In genomic region chr20:9068896-9069663, GRCh38 we compare ENCODE assay signal across 8 cellular contexts. TPM values are rescaled to one million over a fixed set of nuclear protein-coding genes. Genes with fewer than 3 reads are reported as not detected.
DNase-seq lines count a peak whose midpoint lies in the region; ATAC-seq and TF ChIP-seq lines count a peak whose summit lies in the region.

Gene PLCB4, plus strand, starts transcription at chr20:9069087. Its CDS starts 238,728 bp downstream, at chr20:9307815.

- ATAC-seq in HG02938 (IDR thresholded peaks at IDR 0.05; ENCODE audit: unreplicated experiment): no peak

- no peak for TF ChIP-seq CTCF in ascending aorta (IDR thresholded peaks at IDR 0.05)
- TF ChIP-seq CTCF in right atrium auricular region (IDR thresholded peaks at IDR 0.05): no peak

- H3K36me3 ChIP-seq in ascending aorta (no peaks in the 10 kb centered on the region), right atrium auricular region (no peaks in the 10 kb centered on the region)

- H3K4me3 ChIP-seq in ascending aorta: peak within 1 kb of the TSS; percentile 67 to 83
- H3K4me3 ChIP-seq in right atrium auricular region: peak within 1 kb of the TSS; percentile 77 to 93

- H3K27me3 ChIP-seq in ascending aorta (no peaks in the 10 kb centered on the region), right atrium auricular region (no peaks in the 10 kb centered on the region)

- intact Hi-C loops in ascending aorta (cut with DNase I): loop anchor here (2.0 to 10.0 kb wide), 4 partner anchors 217 to 766 kb away; partner anchors contain the start of gene PAK5

- peaks cover 0 to 2% of the 10 kb centered on the region in 2 donors for H3K4me1 ChIP-seq in ascending aorta
- peaks cover 0 to 21% of the 10 kb centered on the region in 2 donors for H3K4me1 ChIP-seq in right atrium auricular region

- H3K27ac ChIP-seq in ascending aorta (peak within 1 kb of the TSS; percentile 85 to 86), right atrium auricular region (peak within 1 kb of the TSS; percentile 90)

- DNase-seq in DMS153 treated with DMSO at 0.1 percent for 48 hours (lab: John Stamatoyannopoulos, UW; ENCODE audit: unreplicated experiment): peak; percentile 46
- peak; percentile 41 for DNase-seq in NCI-H2029 treated with DMSO at 0.1 percent for 48 hours (lab: John Stamatoyannopoulos, UW)
- DNase-seq in ascending aorta (ENCODE audit: low spot score in 2 of 2): peak in 1 of 2 donors; percentile 68
- DNase-seq in right atrium auricular region (ENCODE audit: low spot score): no peak
- DNase-seq in renal cortical epithelial cell (ENCODE audit: low read depth): no peak
- no peak for DNase-seq in central memory CD4-positive, alpha-beta T cell
- DNase-seq in amniotic stem cell (lab: John Stamatoyannopoulos, UW): no peak

- H3K9me3 ChIP-seq in ascending aorta (no peaks in the 10 kb centered on the region), right atrium auricular region (no peaks in the 10 kb centered on the region)

RNA-seq across cellular contexts. Expression of gene PLCB4, which starts in this region (rescaled TPM):
- total RNA-seq in ascending aorta (38.0 TPM), right atrium auricular region (10 to 100 TPM; 14.3 to 32.4 TPM), renal cortical epithelial cell (159 and 549 TPM in 2 replicates)

Comparison
In these comparisons a context has a peak if more than half of its experiments do, and no peak if none do; other contexts are left out.
1. DNase-seq: peak in DMS153 treated with DMSO at 0.1 percent for 48 hours (single experiment) and NCI-H2029 treated with DMSO at 0.1 percent for 48 hours (single experiment); none in right atrium auricular region (single experiment), renal cortical epithelial cell (single experiment), central memory CD4-positive, alpha-beta T cell (single experiment) and amniotic stem cell (single experiment).